In the genomic region with DNA sequence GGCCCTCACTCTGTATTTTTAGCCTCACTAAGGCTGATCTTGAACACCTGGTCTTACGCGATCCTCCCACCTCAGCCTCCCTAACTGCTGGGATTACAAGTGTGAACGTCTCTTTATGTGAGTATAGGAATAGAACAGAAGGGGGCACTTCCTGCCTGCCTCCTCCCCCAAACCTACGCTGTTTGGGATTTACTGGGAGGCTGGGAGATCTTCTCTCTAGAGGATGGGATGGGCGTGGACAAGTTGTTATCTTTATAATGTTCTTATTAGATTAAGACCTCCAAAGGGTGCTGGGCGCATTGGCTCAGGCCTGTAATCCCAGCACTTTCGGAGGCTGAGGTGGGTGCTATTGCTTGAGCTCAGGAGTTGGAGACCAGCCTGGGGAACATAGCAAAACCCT, we compare ENCODE assay signal across 27 cellular contexts. TPM values are rescaled to one million over a fixed set of nuclear protein-coding genes. Genes with fewer than 3 reads are reported as not detected.
A peak's percentile ranks its signal among the peaks of the same experiment; 100 is the strongest.
DNase-seq lines count a peak whose midpoint lies in the region; ATAC-seq lines count a peak whose summit lies in the region.
"Had no signal": no experiment of that assay in that cellular context is flagged by ENCODE, and none has a peak within 500 bp of the region (broad histone marks: within the 10 kb centered on the region; RNA-seq: fewer than 3 reads in every experiment).

No MANE protein-coding gene starts in this region.

- H3K9me3 ChIP-seq in CD4-positive, CD25-positive, alpha-beta regulatory T cell (ENCODE audit: control insufficient read depth in 2 of 2, low read length in 2 of 2) = no peaks in the 10 kb centered on the region
- H3K9me3 ChIP-seq: esophagus squamous epithelium, transverse colon had no signal

- POLR2A ChIA-PET in naive thymus-derived CD8-positive, alpha-beta T cell (lab: Charles Lee) = interaction anchor here (2.0 kb wide), 1 partner anchor 73 kb away, joined by 4 read pairs; no protein-coding TSS in a partner anchor

- peak overlapping the region; percentile 35 to 82 (median 48) for H3K27ac Mint-ChIP-seq in CD4-positive, CD25-positive, alpha-beta regulatory T cell
- H3K27ac Mint-ChIP-seq in activated T-helper 2 cell treated with anti-CD3 and anti-CD28 coated beads, Interferon-gamma antibody, Interleukin-2, Interleukin-4, amounts not matched to agents 10 μg/mL and 5 μg/mL and 100 μg/mL, durations not matched to agents 14 hours and 24 hours and 36 hours = peak overlapping the region; percentile 33
- peak overlapping the region in 9 of 10 donors; percentile 61 to 94 (median 76) for H3K27ac Mint-ChIP-seq in naive thymus-derived CD8-positive, alpha-beta T cell
- H3K27ac Mint-ChIP-seq: activated B cell treated with CpG ODN at 0.5 μM for 24 hours; activated naive CD8-positive, alpha-beta T cell; endodermal cell had no signal

- intact Hi-C loops in activated T-helper 2 cell treated with anti-CD3 and anti-CD28 coated beads, Interferon-gamma antibody, Interleukin-2, Interleukin-4, amounts not matched to agents 10 μg/mL and 5 μg/mL and 100 μg/mL, durations not matched to agents 14 hours and 24 hours and 36 hours (cut with micrococcal nuclease) = no loop called here

- H3K4me1 Mint-ChIP-seq in CD4-positive, CD25-positive, alpha-beta regulatory T cell = peaks cover 6 to 21% (median 16%) of the 10 kb centered on the region in 4 donors
- peaks cover 17% of the 10 kb centered on the region for H3K4me1 Mint-ChIP-seq in activated T-helper 2 cell treated with anti-CD3 and anti-CD28 coated beads, Interferon-gamma antibody, Interleukin-2, Interleukin-4, amounts not matched to agents 10 μg/mL and 5 μg/mL and 100 μg/mL, durations not matched to agents 14 hours and 24 hours and 36 hours (ENCODE audit: low read depth)
- peaks cover 20 to 32% (median 28%) of the 10 kb centered on the region in 4 donors for H3K4me1 Mint-ChIP-seq in naive thymus-derived CD8-positive, alpha-beta T cell

- ATAC-seq in CD4-positive, CD25-positive, alpha-beta regulatory T cell (ENCODE audit: low read depth in 2 of 2) = no peak
- no peak for ATAC-seq in naive thymus-derived CD8-positive, alpha-beta T cell
- ATAC-seq: left cardiac atrium had no signal

- H3K9me3 Mint-ChIP-seq in CD4-positive, CD25-positive, alpha-beta regulatory T cell = peaks cover 0 to 4% (median 1%) of the 10 kb centered on the region in 7 donors
- no peaks in the 10 kb centered on the region for H3K9me3 Mint-ChIP-seq in activated T-helper 2 cell treated with anti-CD3 and anti-CD28 coated beads, Interferon-gamma antibody, Interleukin-2, Interleukin-4, amounts not matched to agents 10 μg/mL and 5 μg/mL and 100 μg/mL, durations not matched to agents 14 hours and 24 hours and 36 hours
- peaks cover 0 to 4% (median 0%) of the 10 kb centered on the region in 9 donors for H3K9me3 Mint-ChIP-seq in naive thymus-derived CD8-positive, alpha-beta T cell

- DNase-seq in CD4-positive, CD25-positive, alpha-beta regulatory T cell = no peak
- DNase-seq in D341Med (ENCODE audit: low spot score) (peak; percentile 82), retina (no peak), SIG-M5 (lab: John Stamatoyannopoulos, UW) (no peak), SKM-1 treated with dmso at 0.1 percent for 144 hours (lab: John Stamatoyannopoulos, UW; ENCODE audit: unreplicated experiment) (no peak)
- no peak for DNase-seq in activated T-helper 2 cell treated with anti-CD3 and anti-CD28 coated beads, Interferon-gamma antibody, Interleukin-2, Interleukin-4, amounts not matched to agents 10 μg/mL and 5 μg/mL and 100 μg/mL, durations not matched to agents 14 hours and 24 hours and 36 hours (ENCODE audit: low spot score)
- DNase-seq in naive thymus-derived CD8-positive, alpha-beta T cell = no peak
- DNase-seq: activated B cell treated with CpG ODN at 0.5 μM for 24 hours; activated CD4-positive, alpha-beta T cell treated with anti-CD3 and anti-CD28 coated beads, Interleukin-2, amount 50 U/mL, for 4 hours; anterior cingulate cortex; C1 segment of cervical spinal cord; endodermal cell; esophagus squamous epithelium; GM23248; left cardiac atrium; NCI-H1417; NCI-H2081; NCI-H226; NCI-H774; RPMI8226; stimulated activated CD4-positive, alpha-beta T cell treated with anti-CD3 and anti-CD28 coated beads, Interleukin-1b, Interleukin-23, amount 100 ng/mL, for 48 hours; transverse colon had no signal

- H3K4me1 ChIP-seq in CD4-positive, CD25-positive, alpha-beta regulatory T cell (ENCODE audit: control insufficient read depth, insufficient read depth, low read length, poor library complexity, severe bottlenecking) = peaks cover 16% of the 10 kb centered on the region

- H3K36me3 ChIP-seq in CD4-positive, CD25-positive, alpha-beta regulatory T cell (ENCODE audit: control insufficient read depth, insufficient read depth, low read length) = no peaks in the 10 kb centered on the region
- H3K36me3 ChIP-seq: cardiac muscle cell, esophagus squamous epithelium, transverse colon had no signal

- H3K4me3 Mint-ChIP-seq in CD4-positive, CD25-positive, alpha-beta regulatory T cell = peak overlapping the region in 2 of 4 donors; percentile 23 to 73
- H3K4me3 Mint-ChIP-seq in activated T-helper 2 cell treated with anti-CD3 and anti-CD28 coated beads, Interferon-gamma antibody, Interleukin-2, Interleukin-4, amounts not matched to agents 10 μg/mL and 5 μg/mL and 100 μg/mL, durations not matched to agents 14 hours and 24 hours and 36 hours (ENCODE audit: low read depth) = no peak overlapping the region
- peak overlapping the region in 2 of 10 donors; percentile 14 to 41 for H3K4me3 Mint-ChIP-seq in naive thymus-derived CD8-positive, alpha-beta T cell
- H3K4me3 Mint-ChIP-seq: activated B cell treated with CpG ODN at 0.5 μM for 24 hours; activated naive CD8-positive, alpha-beta T cell; endodermal cell had no signal

- peaks cover 12% of the 10 kb centered on the region for H3K27me3 Mint-ChIP-seq in CD4-positive, CD25-positive, alpha-beta regulatory T cell
- H3K27me3 Mint-ChIP-seq in activated T-helper 2 cell treated with anti-CD3 and anti-CD28 coated beads, Interferon-gamma antibody, Interleukin-2, Interleukin-4, amounts not matched to agents 10 μg/mL and 5 μg/mL and 100 μg/mL, durations not matched to agents 14 hours and 24 hours and 36 hours (ENCODE audit: low read depth) = no peaks in the 10 kb centered on the region
- H3K27me3 Mint-ChIP-seq in naive thymus-derived CD8-positive, alpha-beta T cell = no peaks in the 10 kb centered on the region
- H3K27me3 Mint-ChIP-seq: activated B cell treated with CpG ODN at 0.5 μM for 24 hours; activated naive CD8-positive, alpha-beta T cell had no signal

- no peaks in the 10 kb centered on the region for H3K27me3 ChIP-seq in CD4-positive, CD25-positive, alpha-beta regulatory T cell (ENCODE audit: control insufficient read depth, insufficient read depth, low read length)
- H3K27me3 ChIP-seq: cardiac muscle cell, esophagus squamous epithelium, hepatocyte, transverse colon had no signal

- no peaks in the 10 kb centered on the region for H3K36me3 Mint-ChIP-seq in CD4-positive, CD25-positive, alpha-beta regulatory T cell
- H3K36me3 Mint-ChIP-seq in activated T-helper 2 cell treated with anti-CD3 and anti-CD28 coated beads, Interferon-gamma antibody, Interleukin-2, Interleukin-4, amounts not matched to agents 10 μg/mL and 5 μg/mL and 100 μg/mL, durations not matched to agents 14 hours and 24 hours and 36 hours (ENCODE audit: low read depth) = peaks cover 23% of the 10 kb centered on the region
- peaks cover 0 to 3% (median 0%) of the 10 kb centered on the region in 3 donors for H3K36me3 Mint-ChIP-seq in naive thymus-derived CD8-positive, alpha-beta T cell
- H3K36me3 Mint-ChIP-seq: activated naive CD8-positive, alpha-beta T cell had no signal

- no peak overlapping the region for H3K4me3 ChIP-seq in CD4-positive, CD25-positive, alpha-beta regulatory T cell (ENCODE audit: low read depth, low read length)
- H3K4me3 ChIP-seq: cardiac muscle cell, coronary artery, esophagus squamous epithelium, GM23248, hepatocyte, smooth muscle cell, transverse colon had no signal

- no peak overlapping the region for H3K27ac ChIP-seq in CD4-positive, CD25-positive, alpha-beta regulatory T cell (ENCODE audit: insufficient read depth, low read length, poor library complexity, severe bottlenecking)
- H3K27ac ChIP-seq: cardiac muscle cell, coronary artery, esophagus squamous epithelium, GM23248, hepatocyte, transverse colon had no signal

RNA-seq across cellular contexts. Expression of gene CSNK1G2, which starts 2.9 kb away (rescaled TPM):
- 101 TPM for total RNA-seq in CD4-positive, CD25-positive, alpha-beta regulatory T cell
- polyA plus RNA-seq in CD4-positive, CD25-positive, alpha-beta regulatory T cell = 10 to 100 TPM; 15.3 to 19.9 (median 17.3) TPM
- 89.1 and 90.7 TPM in 2 replicates for total RNA-seq in activated T-helper 2 cell treated with anti-CD3 and anti-CD28 coated beads, Interferon-gamma antibody, Interleukin-2, Interleukin-4, amounts not matched to agents 10 μg/mL and 5 μg/mL and 100 μg/mL, durations not matched to agents 14 hours and 24 hours and 36 hours
- total RNA-seq in naive thymus-derived CD8-positive, alpha-beta T cell = 100 to 1,000 TPM; 168 to 175 TPM
- polyA plus RNA-seq in naive thymus-derived CD8-positive, alpha-beta T cell = 10 to 100 TPM; 25.4 to 67.6 (median 26.4) TPM

RNA-seq across cellular contexts. Expression of gene ADAT3, which starts 32.9 kb away (rescaled TPM):
- 6.9 TPM for total RNA-seq in CD4-positive, CD25-positive, alpha-beta regulatory T cell
- polyA plus RNA-seq in CD4-positive, CD25-positive, alpha-beta regulatory T cell = 1 to 10 TPM; 4.4 to 8.8 (median 6.0) TPM
- 9.1 and 9.9 TPM in 2 replicates for total RNA-seq in activated T-helper 2 cell treated with anti-CD3 and anti-CD28 coated beads, Interferon-gamma antibody, Interleukin-2, Interleukin-4, amounts not matched to agents 10 μg/mL and 5 μg/mL and 100 μg/mL, durations not matched to agents 14 hours and 24 hours and 36 hours
- total RNA-seq in naive thymus-derived CD8-positive, alpha-beta T cell = 1 to 10 TPM; 4.2 to 4.5 TPM
- 1 to 10 TPM; 1.9 to 3.6 (median 3.6) TPM for polyA plus RNA-seq in naive thymus-derived CD8-positive, alpha-beta T cell

RNA-seq across cellular contexts. Expression of gene SCAMP4, which starts 32.9 kb away (rescaled TPM):
- total RNA-seq in CD4-positive, CD25-positive, alpha-beta regulatory T cell = 20.8 TPM
- polyA plus RNA-seq in CD4-positive, CD25-positive, alpha-beta regulatory T cell = 10 to 100 TPM in 2 of 4 donors, 1 to 10 TPM in 2; 8.2 to 20.3 (median 10.0) TPM
- 35.9 and 37.9 TPM in 2 replicates for total RNA-seq in activated T-helper 2 cell treated with anti-CD3 and anti-CD28 coated beads, Interferon-gamma antibody, Interleukin-2, Interleukin-4, amounts not matched to agents 10 μg/mL and 5 μg/mL and 100 μg/mL, durations not matched to agents 14 hours and 24 hours and 36 hours
- 10 to 100 TPM; 20.7 to 23.4 TPM for total RNA-seq in naive thymus-derived CD8-positive, alpha-beta T cell
- 10 to 100 TPM; 12.1 to 15.5 (median 12.5) TPM for polyA plus RNA-seq in naive thymus-derived CD8-positive, alpha-beta T cell

RNA-seq across cellular contexts. Expression of gene ABHD17A, which starts 52.8 kb away (rescaled TPM):
- total RNA-seq in CD4-positive, CD25-positive, alpha-beta regulatory T cell = 148 TPM
- polyA plus RNA-seq in CD4-positive, CD25-positive, alpha-beta regulatory T cell = 100 to 1,000 TPM; 139 to 202 (median 159) TPM
- 100 and 102 TPM in 2 replicates for total RNA-seq in activated T-helper 2 cell treated with anti-CD3 and anti-CD28 coated beads, Interferon-gamma antibody, Interleukin-2, Interleukin-4, amounts not matched to agents 10 μg/mL and 5 μg/mL and 100 μg/mL, durations not matched to agents 14 hours and 24 hours and 36 hours
- 100 to 1,000 TPM; 106 to 109 TPM for total RNA-seq in naive thymus-derived CD8-positive, alpha-beta T cell
- polyA plus RNA-seq in naive thymus-derived CD8-positive, alpha-beta T cell = 100 to 1,000 TPM; 153 to 207 (median 155) TPM
